Comparison of ENCODE assay signal across 1 cellular context in genomic region chr22:21599053-21599893, GRCh38.
A peak's percentile ranks its signal among the peaks of the same experiment; 100 is the strongest.
TF ChIP-seq lines count a peak whose summit lies in the region.

No MANE protein-coding gene starts in this region.

TF ChIP-seq in K562, 482 proteins besides CTCF, POLR2A, EP300 and RAD21 (continued from another document and continues in another):
- no peak for TF ChIP-seq KDM4B (IDR thresholded peaks at IDR 0.05; ENCODE audit: borderline replicate concordance in 2 of 2, low read depth in 1 of 2)
- 0 out of 2 replicates have a peak, but pooled peaks have one; percentile 75 for TF ChIP-seq CCAR2 (IDR thresholded peaks at IDR 0.05; ENCODE audit: low read depth, low read length)
- no peak for TF ChIP-seq E2F4 (CRISPR knock-in tag; IDR thresholded peaks at IDR 0.05; ENCODE audit: low read depth)
- no peak for TF ChIP-seq E2F3 (CRISPR knock-in tag; IDR thresholded peaks at IDR 0.05)
- no peak for TF ChIP-seq TCFL5 (CRISPR knock-in tag; conservative IDR thresholded peaks at IDR 0.05)
- no peak for TF ChIP-seq BACH1 (tag; IDR thresholded peaks at IDR 0.05)
- TF ChIP-seq NCOR1 (IDR thresholded peaks at IDR 0.05) = no peak
- TF ChIP-seq ARHGAP35 (IDR thresholded peaks at IDR 0.05; ENCODE audit: partially characterized antibody) = no peak
- TF ChIP-seq PURB (CRISPR knock-in tag; IDR thresholded peaks at IDR 0.05; ENCODE audit: low read depth) = no peak
- peak; percentile 37 for TF ChIP-seq TBP (optimal IDR thresholded peaks at IDR 0.05; ENCODE audit: low read depth, low read length)
- no peak for TF ChIP-seq ZNF830 (CRISPR knock-in tag; IDR thresholded peaks at IDR 0.05)
- TF ChIP-seq, protein P1, sequence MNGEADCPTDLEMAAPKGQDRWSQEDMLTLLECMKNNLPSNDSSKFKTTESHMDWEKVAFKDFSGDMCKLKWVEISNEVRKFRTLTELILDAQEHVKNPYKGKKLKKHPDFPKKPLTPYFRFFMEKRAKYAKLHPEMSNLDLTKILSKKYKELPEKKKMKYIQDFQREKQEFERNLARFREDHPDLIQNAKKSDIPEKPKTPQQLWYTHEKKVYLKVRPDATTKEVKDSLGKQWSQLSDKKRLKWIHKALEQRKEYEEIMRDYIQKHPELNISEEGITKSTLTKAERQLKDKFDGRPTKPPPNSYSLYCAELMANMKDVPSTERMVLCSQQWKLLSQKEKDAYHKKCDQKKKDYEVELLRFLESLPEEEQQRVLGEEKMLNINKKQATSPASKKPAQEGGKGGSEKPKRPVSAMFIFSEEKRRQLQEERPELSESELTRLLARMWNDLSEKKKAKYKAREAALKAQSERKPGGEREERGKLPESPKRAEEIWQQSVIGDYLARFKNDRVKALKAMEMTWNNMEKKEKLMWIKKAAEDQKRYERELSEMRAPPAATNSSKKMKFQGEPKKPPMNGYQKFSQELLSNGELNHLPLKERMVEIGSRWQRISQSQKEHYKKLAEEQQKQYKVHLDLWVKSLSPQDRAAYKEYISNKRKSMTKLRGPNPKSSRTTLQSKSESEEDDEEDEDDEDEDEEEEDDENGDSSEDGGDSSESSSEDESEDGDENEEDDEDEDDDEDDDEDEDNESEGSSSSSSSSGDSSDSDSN (IDR thresholded peaks at IDR 0.05; ENCODE audit: borderline replicate concordance in 1 of 2, low read depth in 2 of 2, low read length in 2 of 2) = peak; percentile 41 to 61; a peak in 1 of 4 replicates
- TF ChIP-seq, protein P2, sequence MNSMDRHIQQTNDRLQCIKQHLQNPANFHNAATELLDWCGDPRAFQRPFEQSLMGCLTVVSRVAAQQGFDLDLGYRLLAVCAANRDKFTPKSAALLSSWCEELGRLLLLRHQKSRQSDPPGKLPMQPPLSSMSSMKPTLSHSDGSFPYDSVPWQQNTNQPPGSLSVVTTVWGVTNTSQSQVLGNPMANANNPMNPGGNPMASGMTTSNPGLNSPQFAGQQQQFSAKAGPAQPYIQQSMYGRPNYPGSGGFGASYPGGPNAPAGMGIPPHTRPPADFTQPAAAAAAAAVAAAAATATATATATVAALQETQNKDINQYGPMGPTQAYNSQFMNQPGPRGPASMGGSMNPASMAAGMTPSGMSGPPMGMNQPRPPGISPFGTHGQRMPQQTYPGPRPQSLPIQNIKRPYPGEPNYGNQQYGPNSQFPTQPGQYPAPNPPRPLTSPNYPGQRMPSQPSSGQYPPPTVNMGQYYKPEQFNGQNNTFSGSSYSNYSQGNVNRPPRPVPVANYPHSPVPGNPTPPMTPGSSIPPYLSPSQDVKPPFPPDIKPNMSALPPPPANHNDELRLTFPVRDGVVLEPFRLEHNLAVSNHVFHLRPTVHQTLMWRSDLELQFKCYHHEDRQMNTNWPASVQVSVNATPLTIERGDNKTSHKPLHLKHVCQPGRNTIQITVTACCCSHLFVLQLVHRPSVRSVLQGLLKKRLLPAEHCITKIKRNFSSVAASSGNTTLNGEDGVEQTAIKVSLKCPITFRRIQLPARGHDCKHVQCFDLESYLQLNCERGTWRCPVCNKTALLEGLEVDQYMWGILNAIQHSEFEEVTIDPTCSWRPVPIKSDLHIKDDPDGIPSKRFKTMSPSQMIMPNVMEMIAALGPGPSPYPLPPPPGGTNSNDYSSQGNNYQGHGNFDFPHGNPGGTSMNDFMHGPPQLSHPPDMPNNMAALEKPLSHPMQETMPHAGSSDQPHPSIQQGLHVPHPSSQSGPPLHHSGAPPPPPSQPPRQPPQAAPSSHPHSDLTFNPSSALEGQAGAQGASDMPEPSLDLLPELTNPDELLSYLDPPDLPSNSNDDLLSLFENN (IDR thresholded peaks at IDR 0.05; ENCODE audit: low read depth in 2 of 2, low read length in 2 of 2) = no peak
- TF ChIP-seq STAT6 (CRISPR knock-in tag; IDR thresholded peaks at IDR 0.05) = no peak
- no peak for TF ChIP-seq ZNF316 (IDR thresholded peaks at IDR 0.05)
- TF ChIP-seq NRF1 (conservative IDR thresholded peaks at IDR 0.05 in 1 of 2, IDR thresholded peaks at IDR 0.05 in 1 of 2) = no peak
- TF ChIP-seq ZFP36 (IDR thresholded peaks at IDR 0.05; ENCODE audit: low read depth, low read length, partially characterized antibody) = no peak
- 0 out of 2 replicates have a peak, but pooled peaks have one; percentile 15 for TF ChIP-seq SMAD2 (IDR thresholded peaks at IDR 0.05; ENCODE audit: low read depth, low read length)
- no peak for TF ChIP-seq ZNF395 (CRISPR knock-in tag; IDR thresholded peaks at IDR 0.05)
- TF ChIP-seq ZKSCAN3 (CRISPR knock-in tag; IDR thresholded peaks at IDR 0.05) = no peak
- TF ChIP-seq ZFP91 (CRISPR knock-in tag; IDR thresholded peaks at IDR 0.05) = no peak
- no peak for TF ChIP-seq STAT5B (CRISPR knock-in tag; IDR thresholded peaks at IDR 0.05)
- TF ChIP-seq HDAC6 (IDR thresholded peaks at IDR 0.05; ENCODE audit: low read depth, low read length) = no peak
- no peak for TF ChIP-seq RBFOX2 (IDR thresholded peaks at IDR 0.05; ENCODE audit: low read depth, low read length)
- TF ChIP-seq, protein P3, sequence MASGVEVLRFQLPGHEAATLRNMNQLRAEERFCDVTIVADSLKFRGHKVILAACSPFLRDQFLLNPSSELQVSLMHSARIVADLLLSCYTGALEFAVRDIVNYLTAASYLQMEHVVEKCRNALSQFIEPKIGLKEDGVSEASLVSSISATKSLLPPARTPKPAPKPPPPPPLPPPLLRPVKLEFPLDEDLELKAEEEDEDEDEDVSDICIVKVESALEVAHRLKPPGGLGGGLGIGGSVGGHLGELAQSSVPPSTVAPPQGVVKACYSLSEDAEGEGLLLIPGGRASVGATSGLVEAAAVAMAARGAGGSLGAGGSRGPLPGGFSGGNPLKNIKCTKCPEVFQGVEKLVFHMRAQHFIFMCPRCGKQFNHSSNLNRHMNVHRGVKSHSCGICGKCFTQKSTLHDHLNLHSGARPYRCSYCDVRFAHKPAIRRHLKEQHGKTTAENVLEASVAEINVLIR (CRISPR knock-in tag; IDR thresholded peaks at IDR 0.05) = no peak
- no peak for TF ChIP-seq KAT8 (IDR thresholded peaks at IDR 0.05; ENCODE audit: low read depth)
- TF ChIP-seq, protein P4, sequence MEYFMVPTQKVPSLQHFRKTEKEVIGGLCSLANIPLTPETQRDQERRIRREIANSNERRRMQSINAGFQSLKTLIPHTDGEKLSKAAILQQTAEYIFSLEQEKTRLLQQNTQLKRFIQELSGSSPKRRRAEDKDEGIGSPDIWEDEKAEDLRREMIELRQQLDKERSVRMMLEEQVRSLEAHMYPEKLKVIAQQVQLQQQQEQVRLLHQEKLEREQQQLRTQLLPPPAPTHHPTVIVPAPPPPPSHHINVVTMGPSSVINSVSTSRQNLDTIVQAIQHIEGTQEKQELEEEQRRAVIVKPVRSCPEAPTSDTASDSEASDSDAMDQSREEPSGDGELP (CRISPR knock-in tag; IDR thresholded peaks at IDR 0.05; ENCODE audit: borderline replicate concordance) = no peak
- TF ChIP-seq SNRNP70 (optimal IDR thresholded peaks at IDR 0.05; ENCODE audit: low read depth, low read length) = peak; percentile 84
- TF ChIP-seq BRD4 (IDR thresholded peaks at IDR 0.05) = no peak
- 0 out of 2 replicates have a peak, but pooled peaks have one; percentile 14 for TF ChIP-seq RHOXF2B (CRISPR knock-in tag; conservative IDR thresholded peaks at IDR 0.05)
